Comparison of ENCODE assay signal across 1 cellular context in the genomic region with DNA sequence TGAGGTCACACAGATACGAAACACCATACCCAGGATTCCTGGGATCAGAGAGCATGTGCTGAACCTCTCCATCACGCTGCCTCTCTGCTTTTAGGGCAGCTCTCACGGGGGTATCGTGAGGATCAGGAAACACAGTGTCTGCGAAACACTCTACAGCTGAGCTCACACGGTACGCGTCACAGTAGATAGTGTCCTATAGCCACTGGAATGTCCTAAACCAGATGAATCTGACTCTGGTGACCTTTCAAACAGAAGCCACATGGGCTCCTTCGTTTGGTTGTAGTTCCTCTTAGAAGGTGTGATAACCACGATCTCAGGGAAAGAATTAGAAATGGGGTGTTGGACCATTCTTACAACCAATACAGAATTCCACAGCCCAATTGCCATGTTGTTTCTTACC.
TF ChIP-seq lines count a peak whose summit lies in the region.

No MANE protein-coding gene starts in this region.

TF ChIP-seq in K562, 482 proteins besides CTCF, POLR2A, EP300 and RAD21:
- peak; percentile 21; the same call in 1 of the 2 replicates for TF ChIP-seq L3MBTL2 (IDR thresholded peaks at IDR 0.05)
